In the genomic region with DNA sequence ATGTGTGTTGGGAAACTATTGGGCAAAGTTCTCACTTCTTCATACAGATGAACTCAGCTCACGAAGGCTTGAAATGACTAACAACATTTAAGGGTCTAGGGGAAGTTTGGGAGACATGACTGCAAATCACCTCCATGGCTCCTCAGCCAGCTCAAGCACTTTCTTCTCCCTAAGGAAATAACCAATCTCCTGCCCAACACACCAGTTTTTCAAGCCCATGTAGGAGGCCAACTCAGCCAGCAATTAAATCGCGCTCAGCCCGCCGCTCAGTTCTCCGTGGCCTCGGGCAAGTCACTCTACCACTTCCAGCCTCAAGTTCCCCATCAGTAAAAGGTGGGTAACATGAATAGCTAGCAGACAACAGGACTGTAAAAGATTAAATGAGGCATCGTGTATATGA, we compare ENCODE assay signal across 8 cellular contexts. TPM values are rescaled to one million over a fixed set of nuclear protein-coding genes. Genes with fewer than 3 reads are reported as not detected.
A peak's percentile ranks its signal among the peaks of the same experiment; 100 is the strongest.
DNase-seq lines count a peak whose midpoint lies in the region; FAIRE-seq and TF ChIP-seq lines count a peak whose summit lies in the region.

No MANE protein-coding gene starts in this region.

- CTCF ChIA-PET in endothelial cell of umbilical vein (lab: Charles Lee): interaction anchor here (1.4 to 3.1 kb wide), 4 partner anchors 22 to 476 kb away, joined by 3 to 9 read pairs (median 4); no protein-coding TSS in a partner anchor

- no peaks in the 10 kb centered on the region for H3K36me3 ChIP-seq in endothelial cell of umbilical vein (ENCODE audit: control insufficient read depth in 2 of 2, extremely low read depth in 1 of 2, insufficient read depth in 2 of 2, low read length in 2 of 2)

- peak overlapping the region; percentile 97 for H3K27ac Mint-ChIP-seq in activated T-cell treated with anti-CD3 and anti-CD28 coated beads, Interleukin-2, amount 50 U/mL, for 24 hours
- peak overlapping the region; percentile 95 for H3K27ac Mint-ChIP-seq in osteocyte (ENCODE audit: unreplicated experiment)

- intact Hi-C loops in endothelial cell of umbilical vein (cut with micrococcal nuclease): no loop called here

- no peak for TF ChIP-seq POLR2A in endothelial cell of umbilical vein (IDR thresholded peaks at IDR 0.05; ENCODE audit: low read depth, low read length)

- no peaks in the 10 kb centered on the region for H3K9me3 Mint-ChIP-seq in activated T-cell treated with anti-CD3 and anti-CD28 coated beads, Interleukin-2, amount 50 U/mL, for 24 hours
- no peaks in the 10 kb centered on the region for H3K9me3 Mint-ChIP-seq in osteocyte (ENCODE audit: unreplicated experiment)

- TSS peak; percentile 29 for BruUV-seq in endothelial cell of umbilical vein (replicated peaks; lab: Mats Ljungman, UMichigan)

- peak overlapping the region; percentile 90 for H3K4me3 Mint-ChIP-seq in activated T-cell treated with anti-CD3 and anti-CD28 coated beads, Interleukin-2, amount 50 U/mL, for 24 hours
- peak overlapping the region; percentile 92 for H3K4me3 Mint-ChIP-seq in osteocyte (ENCODE audit: unreplicated experiment)

- peaks cover 29% of the 10 kb centered on the region for H3K4me1 ChIP-seq in endothelial cell of umbilical vein (ENCODE audit: control insufficient read depth, extremely low read depth, insufficient read depth, low read length)

- no peaks in the 10 kb centered on the region for H3K27me3 ChIP-seq in endothelial cell of umbilical vein (ENCODE audit: control insufficient read depth in 2 of 2, insufficient read depth in 2 of 2, low read length in 2 of 2)

- no peaks in the 10 kb centered on the region for H3K9me3 ChIP-seq in endothelial cell of umbilical vein (replicated peaks; ENCODE audit: control insufficient read depth, insufficient read depth, low read length)

- H3K79me2 ChIP-seq in endothelial cell of umbilical vein (ENCODE audit: control insufficient read depth, insufficient read depth, low read length): peaks cover 52% of the 10 kb centered on the region

- H4K20me1 ChIP-seq in endothelial cell of umbilical vein (replicated peaks; ENCODE audit: control insufficient read depth, extremely low read depth, insufficient read depth, low read length): no peaks in the 10 kb centered on the region

- H3K9ac ChIP-seq in endothelial cell of umbilical vein (replicated peaks; ENCODE audit: extremely low read depth, insufficient read depth, low read length): peak overlapping the region; percentile 96

- peak overlapping the region; percentile 42 for H2AFZ ChIP-seq in endothelial cell of umbilical vein (ENCODE audit: low read depth, low read length)

- no peak for DNase-seq in activated T-cell treated with anti-CD3 and anti-CD28 coated beads, Interleukin-2, amount 50 U/mL, for 24 hours
- DNase-seq in activated T-cell treated with anti-CD3 and anti-CD28 coated beads, Interleukin-2, amount 50 U/mL, for 1 hour: no peak
- DNase-seq in RPMI7951 (ENCODE audit: low read depth): peak; percentile 51
- no peak for DNase-seq in endothelial cell of umbilical vein (ENCODE audit: low read depth, low spot score)
- no peak for DNase-seq in osteocyte (ENCODE audit: extremely low spot score, unreplicated experiment)
- no peak for DNase-seq in occipital lobe (lab: John Stamatoyannopoulos, UW)
- no peak for DNase-seq in NCI-H1930 (lab: John Stamatoyannopoulos, UW)
- DNase-seq in COLO829 (ENCODE audit: low spot score): no peak

- H3K27me3 Mint-ChIP-seq in activated T-cell treated with anti-CD3 and anti-CD28 coated beads, Interleukin-2, amount 50 U/mL, for 24 hours: no peaks in the 10 kb centered on the region
- no peaks in the 10 kb centered on the region for H3K27me3 Mint-ChIP-seq in osteocyte (ENCODE audit: unreplicated experiment)

- H3K27ac ChIP-seq in endothelial cell of umbilical vein (ENCODE audit: insufficient read depth, low read depth, low read length): peak overlapping the region; percentile 99

- H3K36me3 Mint-ChIP-seq in activated T-cell treated with anti-CD3 and anti-CD28 coated beads, Interleukin-2, amount 50 U/mL, for 24 hours (ENCODE audit: low read depth): peaks cover 53% of the 10 kb centered on the region
- H3K36me3 Mint-ChIP-seq in osteocyte (ENCODE audit: unreplicated experiment): peaks cover 12% of the 10 kb centered on the region

- no peaks in the 10 kb centered on the region for H3K9me1 ChIP-seq in endothelial cell of umbilical vein (replicated peaks; ENCODE audit: control insufficient read depth, extremely low read depth, insufficient read depth, low read length)

- dilution Hi-C loops in endothelial cell of umbilical vein (cut with MboI; ENCODE audit: extremely low pct_ligation_motif_present, low sequenced_read_pairs): no loop called here

- peaks cover 64% of the 10 kb centered on the region for H3K4me1 Mint-ChIP-seq in activated T-cell treated with anti-CD3 and anti-CD28 coated beads, Interleukin-2, amount 50 U/mL, for 24 hours (ENCODE audit: low read depth)
- peaks cover 74% of the 10 kb centered on the region for H3K4me1 Mint-ChIP-seq in osteocyte (ENCODE audit: unreplicated experiment)

- POLR2A ChIA-PET in endothelial cell of umbilical vein (lab: Charles Lee): interaction anchor here (1.2 kb wide), 1 partner anchor 31 kb away, joined by 3 read pairs; no protein-coding TSS in a partner anchor

- TF ChIP-seq CTCF in endothelial cell of umbilical vein (IDR thresholded peaks at IDR 0.05; ENCODE audit: extremely low read depth in 1 of 2, insufficient read depth in 1 of 2, low read depth in 1 of 2, low read length in 2 of 2) (no peak), osteocyte (IDR thresholded peaks at IDR 0.05) (no peak)

- H3K4me2 ChIP-seq in endothelial cell of umbilical vein (ENCODE audit: insufficient read depth, low read length): peak overlapping the region; percentile 99

- peak; percentile 78 for FAIRE-seq in endothelial cell of umbilical vein (lab: Jason Lieb, UNC)

- H3K4me3 ChIP-seq in endothelial cell of umbilical vein (replicated peaks in 1 of 3; ENCODE audit: insufficient read depth in 1 of 3, low read depth in 1 of 3, low read length in 3 of 3): peak overlapping the region; percentile 89 to 94 (median 90)

TF ChIP-seq in endothelial cell of umbilical vein, 7 proteins besides CTCF, POLR2A, EP300 and RAD21:
- TF ChIP-seq GATA2 (IDR thresholded peaks at IDR 0.05; ENCODE audit: insufficient read depth, insufficient read length, low read depth, low read length) (no peak), JUN (IDR thresholded peaks at IDR 0.05; ENCODE audit: borderline replicate concordance, insufficient read depth, insufficient read length, low read depth) (no peak), POLR2AphosphoS5 (IDR thresholded peaks at IDR 0.05; ENCODE audit: insufficient read depth, low read depth, low read length) (no peak), EZH2 (IDR thresholded peaks at IDR 0.05; ENCODE audit: borderline replicate concordance, low read depth, low read length, severe bottlenecking) (no peak)

RNA-seq across cellular contexts. Expression of a gene that starts 0.8 kb away (rescaled TPM):
- 20.7 and 23.1 TPM in 2 replicates for total RNA-seq in RPMI7951 (2014; rRNA removed; shearing (Covaris generic))
- total RNA-seq in endothelial cell of umbilical vein: 46.6 and 60.4 TPM in 2 replicates
- polyA plus RNA-seq in endothelial cell of umbilical vein: 29.3 and 29.5 TPM in 2 replicates
- polyA plus RNA-seq in endothelial cell of umbilical vein (2011; cell fraction: cytosol; rRNA removed): 37.7 and 39.0 TPM in 2 replicates
- polyA plus RNA-seq in endothelial cell of umbilical vein (2011; cell fraction: nucleus; rRNA removed): 57.7 and 64.0 TPM in 2 replicates
- polyA plus RNA-seq in endothelial cell of umbilical vein (2012): 49.4 and 55.9 TPM in 2 replicates
- polyA minus RNA-seq in endothelial cell of umbilical vein: 40.7 and 46.2 TPM in 2 replicates
- polyA minus RNA-seq in endothelial cell of umbilical vein (2011; cell fraction: cytosol; rRNA and poly(A)+ RNA removed): 22.6 TPM
- 25.2 and 28.3 TPM in 2 replicates for polyA minus RNA-seq in endothelial cell of umbilical vein (2011; cell fraction: nucleus; rRNA and poly(A)+ RNA removed)
- total RNA-seq in osteocyte: 77.8 and 77.9 TPM in 2 replicates
- 27.1 TPM for total RNA-seq in occipital lobe

RNA-seq across cellular contexts. Expression of a gene that starts 26.5 kb away (rescaled TPM):
- total RNA-seq in RPMI7951 (2014; rRNA removed; shearing (Covaris generic)): not detected in 2 replicates
- total RNA-seq in endothelial cell of umbilical vein: 1.0 and 1.2 TPM in 2 replicates
- 0.11 TPM in 1 of 2 replicates, not detected in the other for polyA plus RNA-seq in endothelial cell of umbilical vein
- not detected in 2 replicates for polyA plus RNA-seq in endothelial cell of umbilical vein (2011; cell fraction: cytosol; rRNA removed)
- 0.67 and 0.74 TPM in 2 replicates for polyA plus RNA-seq in endothelial cell of umbilical vein (2011; cell fraction: nucleus; rRNA removed)
- not detected in 2 replicates for polyA plus RNA-seq in endothelial cell of umbilical vein (2012)
- 1.5 and 2.1 TPM in 2 replicates for polyA minus RNA-seq in endothelial cell of umbilical vein
- not detected for polyA minus RNA-seq in endothelial cell of umbilical vein (2011; cell fraction: cytosol; rRNA and poly(A)+ RNA removed)
- 2.2 and 2.6 TPM in 2 replicates for polyA minus RNA-seq in endothelial cell of umbilical vein (2011; cell fraction: nucleus; rRNA and poly(A)+ RNA removed)
- total RNA-seq in osteocyte: 0.47 and 1.3 TPM in 2 replicates
- total RNA-seq in occipital lobe: 0.31 TPM

RNA-seq across cellular contexts. Expression of a gene that starts 35.3 kb away (rescaled TPM):
- total RNA-seq in RPMI7951 (2014; rRNA removed; shearing (Covaris generic)): 65.2 and 65.6 TPM in 2 replicates
- total RNA-seq in endothelial cell of umbilical vein (217 and 232 TPM in 2 replicates), osteocyte (408 and 430 TPM in 2 replicates), occipital lobe (14.0 TPM)
- polyA plus RNA-seq in endothelial cell of umbilical vein: 263 and 329 TPM in 2 replicates
- polyA plus RNA-seq in endothelial cell of umbilical vein (2011; cell fraction: cytosol; rRNA removed): 162 and 165 TPM in 2 replicates
- 58.9 and 72.2 TPM in 2 replicates for polyA plus RNA-seq in endothelial cell of umbilical vein (2011; cell fraction: nucleus; rRNA removed)
- polyA plus RNA-seq in endothelial cell of umbilical vein (2012): 182 and 240 TPM in 2 replicates
- polyA minus RNA-seq in endothelial cell of umbilical vein: 143 and 163 TPM in 2 replicates
- polyA minus RNA-seq in endothelial cell of umbilical vein (2011; cell fraction: cytosol; rRNA and poly(A)+ RNA removed): 38.1 TPM
- 26.6 and 41.3 TPM in 2 replicates for polyA minus RNA-seq in endothelial cell of umbilical vein (2011; cell fraction: nucleus; rRNA and poly(A)+ RNA removed)
